Comparison of ENCODE assay signal across 8 cellular contexts in genomic region chr12:105382771-105383632, GRCh38. TPM values are rescaled to one million over a fixed set of nuclear protein-coding genes. Genes with fewer than 3 reads are reported as not detected.
DNase-seq lines count a peak whose midpoint lies in the region; ATAC-seq and TF ChIP-seq lines count a peak whose summit lies in the region.

No MANE protein-coding gene starts in this region.

- no peak for TF ChIP-seq POLR2A in esophagus muscularis mucosa (IDR thresholded peaks at IDR 0.05; ENCODE audit: low read depth)

- H3K27me3 ChIP-seq in esophagus muscularis mucosa = no peaks in the 10 kb centered on the region
- no peaks in the 10 kb centered on the region for H3K27me3 ChIP-seq in muscle layer of colon (ENCODE audit: control insufficient read depth in 1 of 2, insufficient read depth in 2 of 2, low read length in 2 of 2)

- peak; percentile 70 to 74 (median 73) for TF ChIP-seq CTCF in esophagus muscularis mucosa (IDR thresholded peaks at IDR 0.05)

- no peak overlapping the region for H3K9ac ChIP-seq in SK-N-MC (ENCODE audit: insufficient read length)
- peak overlapping the region; percentile 41 for H3K9ac ChIP-seq in muscle layer of colon (ENCODE audit: low read length)

- 25% methylated on average over 18 of the region's 18 CpGs for WGBS in esophagus muscularis mucosa

- H3K36me3 ChIP-seq in SK-N-MC (ENCODE audit: insufficient read depth, low read length) (no peaks in the 10 kb centered on the region), esophagus muscularis mucosa (no peaks in the 10 kb centered on the region), muscle layer of colon (ENCODE audit: insufficient read depth, low read length) (no peaks in the 10 kb centered on the region)

- H3K27ac ChIP-seq in SK-N-MC (no peak overlapping the region), esophagus muscularis mucosa (replicated peaks in 1 of 4) (no peak overlapping the region), muscle layer of colon (ENCODE audit: low read depth, low read length) (no peak overlapping the region)

- H3K4me1 ChIP-seq in esophagus muscularis mucosa (peaks cover 0 to 12% (median 10%) of the 10 kb centered on the region in 4 donors), muscle layer of colon (ENCODE audit: insufficient read depth, low read length) (peaks cover 4% of the 10 kb centered on the region)

- DNase-seq in A172 (ENCODE audit: low spot score) (peak; percentile 59), ELR (ENCODE audit: low read depth) (peak; percentile 85), NAMALWA (ENCODE audit: low spot score) (peak; percentile 74), SK-N-MC (ENCODE audit: low read depth, low spot score) (peak; percentile 37), esophagus muscularis mucosa (ENCODE audit: extremely low spot score) (peak; percentile 70)

- H3K9me3 ChIP-seq in SK-N-MC (ENCODE audit: low read depth, low read length) (no peaks in the 10 kb centered on the region), esophagus muscularis mucosa (no peaks in the 10 kb centered on the region), muscle layer of colon (ENCODE audit: low read length) (no peaks in the 10 kb centered on the region)

- peak overlapping the region; percentile 43; the same call in 1 of the 2 replicates for H3K4me3 ChIP-seq in SK-N-MC
- peak overlapping the region; percentile 2 to 39 (median 31) for H3K4me3 ChIP-seq in esophagus muscularis mucosa
- H3K4me3 ChIP-seq in muscle layer of colon (ENCODE audit: low read depth in 1 of 2, low read length in 2 of 2) = peak overlapping the region in 1 of 2 donors; percentile 51

- no peak for ATAC-seq in HG02588 (IDR thresholded peaks at IDR 0.05; ENCODE audit: unreplicated experiment)
- ATAC-seq in HG02759 (IDR thresholded peaks at IDR 0.05; ENCODE audit: unreplicated experiment) = no peak

- TF ChIP-seq EP300 in esophagus muscularis mucosa (IDR thresholded peaks at IDR 0.05) = no peak

- intact Hi-C loops in esophagus muscularis mucosa (cut with DNase I) = no loop called here

RNA-seq across cellular contexts. Expression of gene C12orf75, which starts 52.5 kb away (rescaled TPM):
- 251 and 335 TPM in 2 replicates for total RNA-seq in A172 (2014; rRNA removed; shearing (Covaris generic))
- 1 to 10 TPM in 3 of 4 donors, under 1 TPM in 1; 0.83 to 3.1 (median 2.8) TPM for total RNA-seq in esophagus muscularis mucosa

Comparison
In these comparisons a context has a peak if more than half of its experiments do, and no peak if none do; other contexts are left out.
1. RNA of gene C12orf75, which starts 52.5 kb away (total RNA-seq): 251 to 335 TPM in A172; 0.83 to 3.1 TPM in esophagus muscularis mucosa; every median in the first group is over 10 times any median in the second.
2. Peak in every context shown above with its lines, with median percentiles within 50 percentile points of each other: DNase-seq.